ENCODE assay signal across 21 cellular contexts in the genomic region with DNA sequence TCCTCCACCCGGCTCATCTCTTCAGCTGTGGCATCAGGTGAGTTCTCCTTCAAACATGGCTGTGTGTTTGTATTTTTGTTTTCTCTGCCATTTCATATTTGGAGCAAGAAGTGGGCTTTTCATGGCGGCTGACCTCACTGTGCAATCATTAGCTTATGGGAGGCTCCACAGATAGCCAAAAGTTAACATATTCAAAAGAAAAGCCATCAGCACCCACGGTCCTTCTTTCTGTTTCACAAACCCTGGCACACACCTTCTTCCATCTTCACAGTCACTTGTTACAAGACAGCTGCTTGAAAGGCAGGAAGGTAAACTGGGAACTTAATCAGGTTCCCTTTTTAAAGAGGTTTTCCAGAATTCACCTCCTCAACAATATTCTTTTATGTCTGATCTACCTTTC.
"Had no signal": no experiment of that assay in that cellular context is flagged by ENCODE, and none has a peak within 500 bp of the region (broad histone marks: within the 10 kb centered on the region; RNA-seq: fewer than 3 reads in every experiment).

No MANE protein-coding gene starts in this region.

- H3K4me3 ChIP-seq: lung, testis, uterus had no signal

- H3K27ac Mint-ChIP-seq: activated CD4-positive, alpha-beta T cell treated with anti-CD3 and anti-CD28 coated beads, Interleukin-2, amount 10 ng/mL, durations not matched to agents 24 days and 14 days; activated T-helper 1 cell treated with anti-CD3 and anti-CD28 coated beads, Interleukin-12 subunit alpha, Interleukin-12 subunit beta, Interleukin-2, Interleukin-4 antibody, amounts not matched to agents 30 ng/mL and 10 ng/mL and 1 ng/mL, durations not matched to agents 14 hours and 24 hours and 36 hours; brain; dendritic cell treated with granulocyte-macrophage colony-stimulating factor and Interleukin-4, amounts not matched to agents 40 ng/mL and 50 ng/mL, for 4 days had no signal

- H3K9me3 Mint-ChIP-seq: activated CD4-positive, alpha-beta T cell treated with anti-CD3 and anti-CD28 coated beads, Interleukin-2, amount 10 ng/mL, durations not matched to agents 24 days and 14 days; activated T-helper 1 cell treated with anti-CD3 and anti-CD28 coated beads, Interleukin-12 subunit alpha, Interleukin-12 subunit beta, Interleukin-2, Interleukin-4 antibody, amounts not matched to agents 30 ng/mL and 10 ng/mL and 1 ng/mL, durations not matched to agents 14 hours and 24 hours and 36 hours; dendritic cell treated with granulocyte-macrophage colony-stimulating factor and Interleukin-4, amounts not matched to agents 40 ng/mL and 50 ng/mL, for 4 days; naive thymus-derived CD4-positive, alpha-beta T cell; neural crest cell; stimulated activated naive B cell treated with anti-CD40 and anti-IgM and Interleukin-4, amounts not matched to agents 10 μg/mL and 1 μg/mL and 100 μg/mL, for 72 hours had no signal

- H3K36me3 ChIP-seq: uterus had no signal

- H3K36me3 Mint-ChIP-seq: brain; naive thymus-derived CD4-positive, alpha-beta T cell; stimulated activated naive B cell treated with anti-CD40 and anti-IgM and Interleukin-4, amounts not matched to agents 10 μg/mL and 1 μg/mL and 100 μg/mL, for 72 hours had no signal

- H3K4me1 Mint-ChIP-seq: brain had no signal

- H3K4me1 ChIP-seq: testis, uterus had no signal

- ATAC-seq: left lobe of liver; naive thymus-derived CD4-positive, alpha-beta T cell; sciatic nerve; stimulated activated naive B cell treated with anti-CD40 and anti-IgM and Interleukin-4, amounts not matched to agents 10 μg/mL and 1 μg/mL and 100 μg/mL, for 72 hours had no signal

- H3K27me3 ChIP-seq: testis, uterus had no signal

- DNase-seq: activated CD4-positive, alpha-beta T cell treated with anti-CD3 and anti-CD28 coated beads, Interleukin-2, amount 10 ng/mL, durations not matched to agents 24 days and 14 days; activated gamma-delta T cell; activated naive CD4-positive, alpha-beta T cell treated with anti-CD3 and anti-CD28 coated beads, Interleukin-2, amount 50 U/mL, for 16 hours; caudate nucleus; effector CD4-positive, alpha-beta T cell; foreskin melanocyte; naive thymus-derived CD4-positive, alpha-beta T cell; occipital lobe; small intestine; stimulated activated CD4-positive, alpha-beta T cell treated with anti-CD3 and anti-CD28 coated beads, Interleukin-2, amount 100 ng/mL, for 24 hours; stimulated activated naive B cell treated with anti-CD40 and anti-IgM and Interleukin-4, amounts not matched to agents 10 μg/mL and 1 μg/mL and 100 μg/mL, for 72 hours; testis; trophoblast cell; uterus had no signal

- H3K4me3 Mint-ChIP-seq: activated CD4-positive, alpha-beta T cell treated with anti-CD3 and anti-CD28 coated beads, Interleukin-2, amount 10 ng/mL, durations not matched to agents 24 days and 14 days; activated T-helper 1 cell treated with anti-CD3 and anti-CD28 coated beads, Interleukin-12 subunit alpha, Interleukin-12 subunit beta, Interleukin-2, Interleukin-4 antibody, amounts not matched to agents 30 ng/mL and 10 ng/mL and 1 ng/mL, durations not matched to agents 14 hours and 24 hours and 36 hours; brain; dendritic cell treated with granulocyte-macrophage colony-stimulating factor and Interleukin-4, amounts not matched to agents 40 ng/mL and 50 ng/mL, for 4 days; naive thymus-derived CD4-positive, alpha-beta T cell; neural crest cell; stimulated activated naive B cell treated with anti-CD40 and anti-IgM and Interleukin-4, amounts not matched to agents 10 μg/mL and 1 μg/mL and 100 μg/mL, for 72 hours had no signal

- H3K27ac ChIP-seq: testis, uterus had no signal
